18 cellular contexts compared by ENCODE assay signal in genomic region chr1:24309762-24310485, GRCh38. TPM values are rescaled to one million over a fixed set of nuclear protein-coding genes. Genes with fewer than 3 reads are reported as not detected.
A peak's percentile ranks its signal among the peaks of the same experiment; 100 is the strongest.
DNase-seq lines count a peak whose midpoint lies in the region; ATAC-seq, FAIRE-seq and TF ChIP-seq lines count a peak whose summit lies in the region.
"Had no signal": no experiment of that assay in that cellular context is flagged by ENCODE, and none has a peak within 500 bp of the region (broad histone marks: within the 10 kb centered on the region; RNA-seq: fewer than 3 reads in every experiment).

No MANE protein-coding gene starts in this region.

- H3K36me3 Mint-ChIP-seq in activated CD8-positive, alpha-beta T cell treated with anti-CD3 and anti-CD28 coated beads for 36 hours (ENCODE audit: low read depth): no peaks in the 10 kb centered on the region
- no peaks in the 10 kb centered on the region for H3K36me3 Mint-ChIP-seq in activated CD8-positive, alpha-beta T cell treated with anti-CD3 and anti-CD28 coated beads, Interleukin-2, amount 10 ng/mL, durations not matched to agents 7 days and 5 days (ENCODE audit: low read depth)
- H3K36me3 Mint-ChIP-seq: CD8-positive, alpha-beta memory T cell had no signal

- H3K4me3 Mint-ChIP-seq in activated CD8-positive, alpha-beta T cell treated with anti-CD3 and anti-CD28 coated beads for 36 hours: no peak overlapping the region
- no peak overlapping the region for H3K4me3 Mint-ChIP-seq in activated CD8-positive, alpha-beta T cell treated with anti-CD3 and anti-CD28 coated beads, Interleukin-2, amount 10 ng/mL, durations not matched to agents 7 days and 5 days
- H3K4me3 Mint-ChIP-seq: CD8-positive, alpha-beta memory T cell had no signal

- no peak for TF ChIP-seq CTCF in activated CD8-positive, alpha-beta T cell treated with anti-CD3 and anti-CD28 coated beads for 36 hours (IDR thresholded peaks at IDR 0.05)

- peak; percentile 26 for DNase-seq in activated CD8-positive, alpha-beta T cell treated with anti-CD3 and anti-CD28 coated beads for 36 hours
- DNase-seq in activated CD8-positive, alpha-beta T cell treated with anti-CD3 and anti-CD28 coated beads, Interleukin-2, amount 10 ng/mL, durations not matched to agents 7 days and 5 days: no peak
- DNase-seq in EL: peak; percentile 40
- peak; percentile 7 for DNase-seq in RKO (ENCODE audit: low spot score)
- DNase-seq in iris pigment epithelial cell (ENCODE audit: low read depth): peak; percentile 41
- no peak for DNase-seq in HTR-8/SVneo (ENCODE audit: insufficient read length, low spot score)
- DNase-seq in NCI-H1694 (lab: John Stamatoyannopoulos, UW): no peak
- DNase-seq: ACHN; amygdala; CD8-positive, alpha-beta memory T cell; cortex of kidney; heart left ventricle; left cardiac atrium; NCI-H446; SW 1271 had no signal

- H3K9me3 Mint-ChIP-seq in activated CD8-positive, alpha-beta T cell treated with anti-CD3 and anti-CD28 coated beads for 36 hours: no peaks in the 10 kb centered on the region
- no peaks in the 10 kb centered on the region for H3K9me3 Mint-ChIP-seq in activated CD8-positive, alpha-beta T cell treated with anti-CD3 and anti-CD28 coated beads, Interleukin-2, amount 10 ng/mL, durations not matched to agents 7 days and 5 days (ENCODE audit: insufficient read depth)
- H3K9me3 Mint-ChIP-seq: CD8-positive, alpha-beta memory T cell had no signal

- no peak overlapping the region for H3K27ac Mint-ChIP-seq in activated CD8-positive, alpha-beta T cell treated with anti-CD3 and anti-CD28 coated beads for 36 hours
- H3K27ac Mint-ChIP-seq in activated CD8-positive, alpha-beta T cell treated with anti-CD3 and anti-CD28 coated beads, Interleukin-2, amount 10 ng/mL, durations not matched to agents 7 days and 5 days: no peak overlapping the region
- H3K27ac Mint-ChIP-seq: progenitor cell of endocrine pancreas had no signal

- ATAC-seq in activated CD8-positive, alpha-beta T cell treated with anti-CD3 and anti-CD28 coated beads for 36 hours: peak; percentile 91
- ATAC-seq in activated CD8-positive, alpha-beta T cell treated with anti-CD3 and anti-CD28 coated beads, Interleukin-2, amount 10 ng/mL, durations not matched to agents 7 days and 5 days: no peak
- ATAC-seq in HG02571 (IDR thresholded peaks at IDR 0.05; ENCODE audit: unreplicated experiment): no peak
- ATAC-seq: heart left ventricle, left cardiac atrium had no signal

- POLR2A ChIA-PET in activated CD8-positive, alpha-beta T cell treated with anti-CD3 and anti-CD28 coated beads for 36 hours (lab: Charles Lee): no interaction called here
- POLR2A ChIA-PET in activated CD8-positive, alpha-beta T cell treated with anti-CD3 and anti-CD28 coated beads, Interleukin-2, amount 10 ng/mL, durations not matched to agents 7 days and 5 days (lab: Charles Lee): no interaction called here

- CTCF ChIA-PET in activated CD8-positive, alpha-beta T cell treated with anti-CD3 and anti-CD28 coated beads for 36 hours (lab: Charles Lee): interaction anchor here (1.0 to 2.0 kb wide), 3 partner anchors 10 to 74 kb away, joined by 3 to 4 read pairs (median 4); no protein-coding TSS in a partner anchor
- CTCF ChIA-PET in activated CD8-positive, alpha-beta T cell treated with anti-CD3 and anti-CD28 coated beads, Interleukin-2, amount 10 ng/mL, durations not matched to agents 7 days and 5 days (lab: Charles Lee): interaction anchor here (0.9 to 2.1 kb wide), 5 partner anchors 9 to 111 kb away, joined by 3 to 7 read pairs (median 4); partner anchors contain the start of gene GRHL3

- H3K4me1 Mint-ChIP-seq in activated CD8-positive, alpha-beta T cell treated with anti-CD3 and anti-CD28 coated beads for 36 hours (ENCODE audit: low read depth): no peaks in the 10 kb centered on the region
- H3K4me1 Mint-ChIP-seq in activated CD8-positive, alpha-beta T cell treated with anti-CD3 and anti-CD28 coated beads, Interleukin-2, amount 10 ng/mL, durations not matched to agents 7 days and 5 days (ENCODE audit: low read depth): no peaks in the 10 kb centered on the region
- H3K4me1 Mint-ChIP-seq: CD8-positive, alpha-beta memory T cell had no signal

- no peak for FAIRE-seq in HTR-8/SVneo (lab: Jason Lieb, UNC)

- intact Hi-C loops in activated CD8-positive, alpha-beta T cell treated with anti-CD3 and anti-CD28 coated beads for 36 hours (cut with micrococcal nuclease): no loop called here

- peaks cover 23% of the 10 kb centered on the region for H3K27me3 Mint-ChIP-seq in activated CD8-positive, alpha-beta T cell treated with anti-CD3 and anti-CD28 coated beads for 36 hours
- peaks cover 52% of the 10 kb centered on the region for H3K27me3 Mint-ChIP-seq in activated CD8-positive, alpha-beta T cell treated with anti-CD3 and anti-CD28 coated beads, Interleukin-2, amount 10 ng/mL, durations not matched to agents 7 days and 5 days (ENCODE audit: low read depth)

RNA-seq across cellular contexts. Expression of gene GRHL3, which starts 9.2 kb away (rescaled TPM):
- total RNA-seq in activated CD8-positive, alpha-beta T cell treated with anti-CD3 and anti-CD28 coated beads for 36 hours: not detected
- not detected for total RNA-seq in activated CD8-positive, alpha-beta T cell treated with anti-CD3 and anti-CD28 coated beads, Interleukin-2, amount 10 ng/mL, durations not matched to agents 7 days and 5 days
- total RNA-seq: esophagus muscularis mucosa had no signal

Comparison
In these comparisons a context has a peak if more than half of its experiments do, and no peak if none do; other contexts are left out.
1. DNase-seq: peak in activated CD8-positive, alpha-beta T cell treated with anti-CD3 and anti-CD28 coated beads for 36 hours (single experiment), EL (single experiment), RKO (single experiment) and iris pigment epithelial cell (single experiment); none in activated CD8-positive, alpha-beta T cell treated with anti-CD3 and anti-CD28 coated beads, Interleukin-2, amount 10 ng/mL, durations not matched to agents 7 days and 5 days (single experiment), HTR-8/SVneo (single experiment) and NCI-H1694 (single experiment).